20 cellular contexts compared by ENCODE assay signal in genomic region chr5:94849324-94849723, GRCh38.
"Had no signal": no experiment of that assay in that cellular context is flagged by ENCODE, and none has a peak within 500 bp of the region (broad histone marks: within the 10 kb centered on the region; RNA-seq: fewer than 3 reads in every experiment).

No MANE protein-coding gene starts in this region.

- H3K36me3 Mint-ChIP-seq: activated naive CD4-positive, alpha-beta T cell treated with anti-CD3 and anti-CD28 coated beads, Interleukin-2, amount 50 U/mL, for 72 hours; memory B cell; naive thymus-derived CD4-positive, alpha-beta T cell had no signal

- H3K27ac Mint-ChIP-seq: activated CD4-positive, alpha-beta T cell treated with anti-CD3 and anti-CD28 coated beads for 36 hours; activated naive CD4-positive, alpha-beta T cell treated with anti-CD3 and anti-CD28 coated beads, Interleukin-2, amount 50 U/mL, for 72 hours; activated T-helper 1 cell treated with anti-CD3 and anti-CD28 coated beads, Interleukin-12 subunit alpha, Interleukin-12 subunit beta, Interleukin-2, Interleukin-4 antibody, amounts not matched to agents 30 ng/mL and 10 ng/mL and 1 ng/mL, durations not matched to agents 14 hours and 24 hours and 36 hours; memory B cell; naive thymus-derived CD4-positive, alpha-beta T cell had no signal

- H3K27ac ChIP-seq: adrenal gland, cardiac muscle cell, ovary, psoas muscle, skin epidermis, suprapubic skin, transverse colon, uterus had no signal

- H3K27me3 ChIP-seq: adrenal gland, cardiac muscle cell, ovary, suprapubic skin, transverse colon, uterus had no signal

- DNase-seq: activated CD4-positive, alpha-beta T cell treated with anti-CD3 and anti-CD28 coated beads for 36 hours; activated CD4-positive, alpha-beta T cell treated with anti-CD3 and anti-CD28 coated beads, Interleukin-2, amount 50 U/mL, for 48 hours; activated gamma-delta T cell treated with Interleukin-2 at 50 U/mL for 16 hours; adrenal gland; dermis blood vessel endothelial cell; effector memory CD4-positive, alpha-beta T cell; naive thymus-derived CD4-positive, alpha-beta T cell; ovary; psoas muscle; stimulated activated CD4-positive, alpha-beta T cell treated with anti-CD3 and anti-CD28 coated beads, Interleukin-15, amount 100 ng/mL, for 24 hours; stimulated activated CD4-positive, alpha-beta T cell treated with anti-CD3 and anti-CD28 coated beads, Interleukin-2, amount 100 ng/mL, for 48 hours; stimulated activated naive CD8-positive, alpha-beta T cell treated with anti-CD3 and anti-CD28 coated beads, Interleukin-15, amount 100 ng/mL, for 72 hours; transverse colon; uterus had no signal

- H3K27me3 Mint-ChIP-seq: activated CD4-positive, alpha-beta T cell treated with anti-CD3 and anti-CD28 coated beads for 36 hours; memory B cell; stimulated activated naive CD8-positive, alpha-beta T cell treated with anti-CD3 and anti-CD28 coated beads, Interleukin-15, amount 100 ng/mL, for 72 hours had no signal

- H3K9me3 Mint-ChIP-seq: activated naive CD4-positive, alpha-beta T cell treated with anti-CD3 and anti-CD28 coated beads, Interleukin-2, amount 50 U/mL, for 72 hours; activated T-helper 1 cell treated with anti-CD3 and anti-CD28 coated beads, Interleukin-12 subunit alpha, Interleukin-12 subunit beta, Interleukin-2, Interleukin-4 antibody, amounts not matched to agents 30 ng/mL and 10 ng/mL and 1 ng/mL, durations not matched to agents 14 hours and 24 hours and 36 hours; memory B cell; naive thymus-derived CD4-positive, alpha-beta T cell; stimulated activated naive CD8-positive, alpha-beta T cell treated with anti-CD3 and anti-CD28 coated beads, Interleukin-15, amount 100 ng/mL, for 72 hours had no signal

- H3K4me3 ChIP-seq: adrenal gland, cardiac muscle cell, ovary, psoas muscle, skin epidermis, suprapubic skin, transverse colon, uterus had no signal

- H3K4me1 ChIP-seq: adrenal gland, psoas muscle, suprapubic skin, transverse colon had no signal

- ATAC-seq: naive thymus-derived CD4-positive, alpha-beta T cell; psoas muscle had no signal

- H3K9me3 ChIP-seq: adrenal gland, ovary, psoas muscle, suprapubic skin, transverse colon, uterus had no signal

- H3K36me3 ChIP-seq: adrenal gland, cardiac muscle cell, ovary, suprapubic skin, transverse colon, uterus had no signal

- H3K4me3 Mint-ChIP-seq: activated CD4-positive, alpha-beta T cell treated with anti-CD3 and anti-CD28 coated beads for 36 hours; activated T-helper 1 cell treated with anti-CD3 and anti-CD28 coated beads, Interleukin-12 subunit alpha, Interleukin-12 subunit beta, Interleukin-2, Interleukin-4 antibody, amounts not matched to agents 30 ng/mL and 10 ng/mL and 1 ng/mL, durations not matched to agents 14 hours and 24 hours and 36 hours; memory B cell; naive thymus-derived CD4-positive, alpha-beta T cell; stimulated activated naive CD8-positive, alpha-beta T cell treated with anti-CD3 and anti-CD28 coated beads, Interleukin-15, amount 100 ng/mL, for 72 hours had no signal
